In the genomic region with DNA sequence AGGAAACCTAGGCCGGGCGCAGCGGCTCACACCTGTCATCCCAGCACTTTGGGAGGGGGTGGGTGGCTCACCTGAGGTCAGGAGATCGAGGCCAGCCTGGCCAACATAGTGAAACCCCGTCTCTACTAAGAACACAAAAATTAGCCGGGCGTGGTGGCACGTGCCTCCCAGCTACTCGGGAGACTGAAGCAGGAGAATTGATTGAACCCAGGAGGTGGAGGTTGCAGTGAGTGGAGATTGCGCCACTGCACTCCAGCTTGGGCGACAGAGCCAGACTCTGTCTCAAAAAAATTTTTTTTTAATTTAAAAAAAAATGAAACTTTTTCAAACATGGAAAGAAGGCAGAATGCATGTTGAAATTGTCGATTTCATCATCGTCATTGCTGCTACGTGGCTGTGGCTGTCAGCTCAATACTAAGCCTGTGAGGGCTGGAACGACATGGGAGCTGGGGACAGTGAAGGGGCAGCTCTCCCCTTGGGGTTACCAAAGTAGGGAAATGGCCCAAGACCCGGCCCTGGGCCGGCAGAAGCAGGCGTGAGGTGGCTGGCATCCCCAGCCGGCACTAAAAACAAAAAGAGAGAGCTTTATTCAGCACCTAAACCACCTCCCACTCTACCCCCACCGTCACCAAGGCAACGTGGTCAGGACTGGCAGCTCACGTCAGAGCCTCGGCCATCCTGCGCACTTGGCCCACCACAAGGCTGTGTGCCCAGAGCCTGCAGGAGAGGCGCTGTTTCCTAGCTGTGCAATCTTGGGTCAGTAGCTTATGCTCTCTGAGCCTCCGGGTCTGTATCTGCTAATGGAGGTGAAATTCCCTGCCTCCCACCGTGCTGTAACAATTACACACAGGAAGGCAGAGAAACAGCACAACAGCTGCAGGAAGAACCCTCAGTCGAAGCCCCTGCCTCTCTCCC, we compare ENCODE assay signal across 8 cellular contexts. TPM values are rescaled to one million over a fixed set of nuclear protein-coding genes. Genes with fewer than 3 reads are reported as not detected.
DNase-seq lines count a peak whose midpoint lies in the region; ATAC-seq, FAIRE-seq and TF ChIP-seq lines count a peak whose summit lies in the region.

No MANE protein-coding gene starts in this region.

- no peaks in the 10 kb centered on the region for H3K27me3 Mint-ChIP-seq in CD4-positive, alpha-beta memory T cell

- H3K4me1 ChIP-seq in CD4-positive, alpha-beta memory T cell (ENCODE audit: insufficient read depth, low read length), result no peaks in the 10 kb centered on the region
- H3K4me1 ChIP-seq in SJCRH30 (peaks cover 4% of the 10 kb centered on the region; the same call in 1 of the 2 replicates), H1 (replicated peaks in 1 of 4; ENCODE audit: control insufficient read depth in 3 of 4, insufficient read depth in 4 of 4, low read length in 3 of 4) (peaks cover 2 to 21% (median 7%) of the 10 kb centered on the region in 4 experiments; a peak in 5 of 7 replicates)

- no peak for FAIRE-seq in H1 (lab: Jason Lieb, UNC)

- no peak for TF ChIP-seq POLR2A in H1 (IDR thresholded peaks at IDR 0.05; ENCODE audit: control extremely low read depth in 1 of 2, low read depth in 2 of 2, low read length in 2 of 2)

- H3K9ac ChIP-seq in H1 (replicated peaks in 1 of 4; ENCODE audit: extremely low read depth in 1 of 4, low read depth in 3 of 4, low read length in 3 of 4), result no peak overlapping the region

- no peaks in the 10 kb centered on the region for H3K23me2 ChIP-seq in H1 (ENCODE audit: low read depth, low read length)

- H2BK120ac ChIP-seq in H1 (replicated peaks; ENCODE audit: low read depth, low read length), result no peak overlapping the region

- H3K9me3 Mint-ChIP-seq in CD4-positive, alpha-beta memory T cell, result no peaks in the 10 kb centered on the region

- H3K27ac ChIP-seq in CD4-positive, alpha-beta memory T cell (ENCODE audit: low read depth, low read length), result no peak overlapping the region
- H3K27ac ChIP-seq in SJCRH30 (no peak overlapping the region; the same call in 1 of the 2 replicates), H1 (ENCODE audit: low read depth, low read length) (no peak overlapping the region)

- peaks cover 6 to 36% of the 10 kb centered on the region in 2 donors for H3K36me3 Mint-ChIP-seq in CD4-positive, alpha-beta memory T cell

- peaks cover 0 to 12% (median 8%) of the 10 kb centered on the region in 4 donors for H3K4me1 Mint-ChIP-seq in CD4-positive, alpha-beta memory T cell

- H3K23ac ChIP-seq in H1 (ENCODE audit: insufficient read length), result no peak overlapping the region

- no peak overlapping the region for H2BK5ac ChIP-seq in H1 (ENCODE audit: low read depth, low read length)

- H3K36me3 ChIP-seq in CD4-positive, alpha-beta memory T cell (ENCODE audit: insufficient read depth, low read length), result no peaks in the 10 kb centered on the region
- H3K36me3 ChIP-seq in SJCRH30 (peaks cover 5% of the 10 kb centered on the region; the same call in 1 of the 2 replicates), H1 (ENCODE audit: control insufficient read depth in 2 of 4, insufficient read depth in 4 of 4, low read length in 3 of 4) (0 out of 8 replicates have a peak, but pooled peaks cover 0 to 4% (median 0%) of the 10 kb centered on the region in 4 experiments)

- no peak overlapping the region for H2AFZ ChIP-seq in H1 (ENCODE audit: low read length)

- peaks cover 7 to 18% of the 10 kb centered on the region in 2 experiments for H4K20me1 ChIP-seq in H1 (replicated peaks in 1 of 2; ENCODE audit: control insufficient read depth in 1 of 2, insufficient read depth in 2 of 2, low read length in 2 of 2)

- H3K4me3 ChIP-seq in CD4-positive, alpha-beta memory T cell (ENCODE audit: low read length in 2 of 2), result no peak overlapping the region
- no peak overlapping the region for H3K4me3 ChIP-seq in SJCRH30
- H3K4me3 ChIP-seq in H1 (ENCODE audit: extremely low read depth in 1 of 4, insufficient read depth in 2 of 4, low read depth in 3 of 4, low read length in 4 of 4), result peak overlapping the region in 1 of 4 experiments; percentile 11; a peak in 2 of 8 replicates

- TF ChIP-seq EP300 in H1 (IDR thresholded peaks at IDR 0.05; ENCODE audit: borderline replicate concordance in 1 of 2, low read depth in 2 of 2, low read length in 2 of 2), result no peak

- no peak overlapping the region for H3K14ac ChIP-seq in H1 (ENCODE audit: insufficient read length)

- no peak overlapping the region for H4K8ac ChIP-seq in H1 (ENCODE audit: extremely low read depth, insufficient read depth, low read length)

- peak overlapping the region; percentile 53; the same call in 1 of the 2 replicates for H2AK5ac ChIP-seq in H1 (ENCODE audit: low read depth, low read length)

- H4K5ac ChIP-seq in H1 (ENCODE audit: insufficient read length, low read depth, low read length), result no peak overlapping the region

- no peak overlapping the region for H3K56ac ChIP-seq in H1 (replicated peaks; ENCODE audit: insufficient read length, low read depth, low read length)

- TF ChIP-seq CTCF in H1 (IDR thresholded peaks at IDR 0.05; ENCODE audit: control extremely low read depth in 1 of 3, insufficient read depth in 1 of 3, low read depth in 1 of 3, low read length in 3 of 3) (peak in 2 of 3 experiments; percentile 9 to 31; a peak in 2 of 4 replicates), omental fat pad (IDR thresholded peaks at IDR 0.05) (no peak)

- no peak overlapping the region for H2BK12ac ChIP-seq in H1 (ENCODE audit: low read depth, low read length)

- H3K27ac Mint-ChIP-seq in CD4-positive, alpha-beta memory T cell, result peak overlapping the region in 4 of 7 donors; percentile 7 to 83 (median 45)

- H3K18ac ChIP-seq in H1 (ENCODE audit: extremely low read depth, low read length), result no peak overlapping the region

- peaks cover 11% of the 10 kb centered on the region; the same call in 1 of the 2 replicates for H3K79me1 ChIP-seq in H1 (ENCODE audit: low read depth, low read length)

- peak; percentile 59 for ATAC-seq in omental fat pad (ENCODE audit: low FRiP score)
- ATAC-seq in HG02763 (IDR thresholded peaks at IDR 0.05; ENCODE audit: unreplicated experiment), result no peak

- POLR2A ChIA-PET in CD4-positive, alpha-beta memory T cell (lab: Charles Lee; ENCODE audit: partially characterized antibody), result no interaction called here
- POLR2A ChIA-PET in H1 (lab: Charles Lee; ENCODE audit: partially characterized antibody), result interaction anchor here (0.7 to 2.7 kb wide), 4 partner anchors 9 to 30 kb away, joined by 3 to 13 read pairs (median 6); a partner anchor contains a TSS

- CTCF ChIA-PET in CD4-positive, alpha-beta memory T cell (lab: Charles Lee; ENCODE audit: partially characterized antibody), result interaction anchor here (1.0 kb wide), 1 partner anchor 12 kb away, joined by 3 read pairs; no protein-coding TSS in a partner anchor
- CTCF ChIA-PET in H1 (lab: Charles Lee; ENCODE audit: partially characterized antibody), result interaction anchor here (0.7 to 2.6 kb wide), 15 partner anchors 9 to 590 kb away, joined by 3 to 14 read pairs (median 4); no protein-coding TSS in a partner anchor

- no peak overlapping the region for H4K91ac ChIP-seq in H1 (replicated peaks; ENCODE audit: insufficient read length, low read length)

- no peak overlapping the region for H2BK20ac ChIP-seq in H1 (ENCODE audit: low read length)

- no peaks in the 10 kb centered on the region for H3K27me3 ChIP-seq in CD4-positive, alpha-beta memory T cell (ENCODE audit: insufficient read depth, low read length)
- no peaks in the 10 kb centered on the region for H3K27me3 ChIP-seq in SJCRH30
- H3K27me3 ChIP-seq in H1 (replicated peaks in 1 of 4; ENCODE audit: control insufficient read depth in 3 of 4, extremely low read depth in 1 of 4, insufficient read depth in 3 of 4, low read length in 3 of 4), result no peaks in the 10 kb centered on the region

- peaks cover 0 to 90% of the 10 kb centered on the region in 2 experiments; a peak in 3 of 4 replicates for H3K79me2 ChIP-seq in H1 (ENCODE audit: control insufficient read depth in 1 of 2, insufficient read depth in 2 of 2, low read length in 2 of 2)

- no peak overlapping the region for H2BK15ac ChIP-seq in H1 (ENCODE audit: low read length)

- peak overlapping the region in 1 of 2 experiments; percentile 41; a peak in 3 of 4 replicates for H3K4me2 ChIP-seq in H1 (ENCODE audit: insufficient read depth in 1 of 2, low read depth in 2 of 2, low read length in 2 of 2)

- intact Hi-C loops in CD4-positive, alpha-beta memory T cell (cut with micrococcal nuclease), result no loop called here

- peak in 1 of 2 experiments; percentile 19; a peak in 2 of 4 replicates for TF ChIP-seq RAD21 in H1 (IDR thresholded peaks at IDR 0.05 in 1 of 2, conservative IDR thresholded peaks at IDR 0.05 in 1 of 2; ENCODE audit: low read depth in 2 of 2, low read length in 2 of 2)

- DNase-seq in CD4-positive, alpha-beta memory T cell, result peak in 3 of 5 donors; percentile 11 to 39 (median 14)
- DNase-seq in SJCRH30, result peak; percentile 27 to 49
- DNase-seq in H1 (ENCODE audit: low read depth in 1 of 2, low spot score in 2 of 2), result peak; percentile 57 to 79
- DNase-seq in omental fat pad (ENCODE audit: low spot score), result no peak
- DNase-seq in T-helper 9 cell, result no peak
- DNase-seq in NCI-H526 treated with DMSO at 0.1 percent for 48 hours (lab: John Stamatoyannopoulos, UW), result no peak
- no peak for DNase-seq in HUDEP-2 (lab: John Stamatoyannopoulos, UW; ENCODE audit: unreplicated experiment in 76 of 76)

- no peak overlapping the region for H3K4me3 Mint-ChIP-seq in CD4-positive, alpha-beta memory T cell

- 62% methylated on average over 28 of the region's 28 CpGs; no CpG with 5 or more reads in 1 of the 2 experiments for WGBS in H1 (ENCODE audit: extremely low coverage in 1 of 2, insufficient coverage in 1 of 2, insufficient read length in 1 of 2, insufficient replicate concordance in 2 of 2, low coverage in 1 of 2, low lambda C conversion rate in 2 of 2, missing lambda C conversion rate in 1 of 2), 2 experiments

- no peaks in the 10 kb centered on the region for H3K9me3 ChIP-seq in CD4-positive, alpha-beta memory T cell (ENCODE audit: control insufficient read depth in 1 of 2, low read length in 2 of 2)
- H3K9me3 ChIP-seq in SJCRH30 (replicated peaks), result no peaks in the 10 kb centered on the region
- no peaks in the 10 kb centered on the region for H3K9me3 ChIP-seq in H1 (ENCODE audit: insufficient read depth in 2 of 2, low read depth in 1 of 2, low read length in 1 of 2)

- H3K4ac ChIP-seq in H1 (replicated peaks; ENCODE audit: insufficient read length, low read depth, low read length), result no peak overlapping the region

RNA-seq across cellular contexts. Expression of a gene that starts 30.8 kb away (rescaled TPM):
- total RNA-seq in CD4-positive, alpha-beta memory T cell, result 1 to 10 TPM; 3.6 to 4.3 TPM
- 1 to 10 TPM; 3.9 to 6.9 TPM for polyA plus RNA-seq in CD4-positive, alpha-beta memory T cell
- 13.2 and 16.7 TPM in 2 replicates for total RNA-seq in SJCRH30 (2014; rRNA removed; shearing (Covaris generic))
- 21.9 and 23.8 TPM in 2 replicates for total RNA-seq in H1 (2021; fragmentation: NEBNext Ultra II Directional; extraction: Animal tissue kit (Norgen Biotek cat#: 25700))
- polyA plus RNA-seq in H1 (2011; rRNA removed), result 13.5 and 14.5 TPM in 2 replicates
- 13.8 TPM for polyA plus RNA-seq in H1 (2011; cell fraction: cytosol; rRNA removed)
- polyA plus RNA-seq in H1 (2011; cell fraction: nucleus; rRNA removed), result 33.2 TPM
- polyA plus RNA-seq in H1 (2012, experiment 1 of 2), result 13.9 to 17.0 TPM (median 16.0 TPM) in 4 replicates
- polyA plus RNA-seq in H1 (2012, experiment 2 of 2), result 5.7 TPM
- 21.6 TPM for polyA plus RNA-seq in H1 (2013, experiment 1 of 2)
- polyA plus RNA-seq in H1 (2013, experiment 2 of 2), result 23.7 TPM
- 43.6 and 69.0 TPM in 2 replicates for polyA minus RNA-seq in H1 (2011; rRNA and poly(A)+ RNA removed)
- polyA minus RNA-seq in H1 (2011; cell fraction: cytosol; rRNA and poly(A)+ RNA removed), result 16.7 TPM
- 61.8 TPM for polyA minus RNA-seq in H1 (2011; cell fraction: nucleus; rRNA and poly(A)+ RNA removed)
- 10 to 100 TPM in 2 of 4 donors, 1 to 10 TPM in 2; 7.2 to 20.2 (median 12.5) TPM for total RNA-seq in omental fat pad

Comparison
In these comparisons a context has a peak if more than half of its experiments do, and no peak if none do; other contexts are left out.
1. DNase-seq: peak in CD4-positive, alpha-beta memory T cell (3 of 5), SJCRH30 (2 of 2) and H1 (2 of 2); none in omental fat pad (single experiment), T-helper 9 cell (single experiment), NCI-H526 treated with DMSO at 0.1 percent for 48 hours (single experiment) and HUDEP-2 (0 of 76).
2. CTCF ChIP-seq: peak in H1 (2 of 3); none in omental fat pad (0 of 3).